ENCODE assay signal across 8 cellular contexts in the genomic region with DNA sequence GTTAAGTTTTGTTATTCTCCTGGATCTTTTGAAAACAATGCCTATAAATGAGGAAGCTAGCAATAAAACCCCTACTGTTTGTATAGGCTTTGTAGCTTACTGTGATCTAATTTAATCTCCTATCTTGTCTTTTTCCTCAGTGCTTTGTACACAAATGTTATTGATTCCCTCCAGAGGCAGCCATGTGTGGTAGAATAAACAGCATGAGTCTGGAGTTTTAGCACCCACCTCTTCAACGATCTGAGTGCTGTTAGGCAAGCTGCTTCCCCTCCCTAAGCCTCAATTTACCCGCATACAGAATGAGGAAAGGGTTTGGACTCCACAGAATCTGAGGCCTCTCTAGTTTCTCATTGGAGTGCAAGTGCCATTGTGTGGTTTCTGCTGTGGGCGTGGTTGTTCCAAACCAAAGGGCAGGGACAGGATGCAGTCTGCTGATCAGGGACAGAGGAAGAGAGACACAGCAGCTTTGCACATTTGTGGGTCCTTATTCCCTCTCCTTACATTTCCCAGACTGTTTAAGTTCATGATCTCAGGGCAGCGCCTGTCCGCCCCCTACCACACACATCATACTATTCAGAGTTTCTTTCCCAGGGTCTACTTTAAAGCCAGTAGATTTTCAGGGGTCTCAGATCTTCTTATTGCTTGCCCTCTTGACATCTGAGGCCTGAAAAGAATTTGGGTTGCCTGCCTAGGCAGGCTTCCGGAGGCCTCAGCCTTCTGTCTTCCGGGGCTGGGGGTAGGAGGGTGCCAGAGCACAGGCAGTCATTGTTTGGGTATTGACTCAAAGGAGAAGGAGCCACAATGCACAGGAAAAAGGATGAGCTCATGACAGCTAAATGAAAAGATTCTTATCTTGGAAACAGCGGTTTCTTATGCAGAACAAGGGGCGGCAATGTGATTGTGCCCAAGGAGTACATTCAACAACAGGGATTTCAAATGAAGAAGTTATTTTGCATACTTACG.
DNase-seq lines count a peak whose midpoint lies in the region; ATAC-seq and TF ChIP-seq lines count a peak whose summit lies in the region.

No MANE protein-coding gene starts in this region.

- H3K4me3 ChIP-seq in epithelial cell of esophagus (ENCODE audit: low read length) (no peak overlapping the region), spleen (peak overlapping the region in 1 of 8 donors; percentile 1), prostate gland (no peak overlapping the region), tibial artery (no peak overlapping the region)

- H3K36me3 Mint-ChIP-seq in H9 (ENCODE audit: insufficient read depth in 1 of 3, low read depth in 3 of 3): no peaks in the 10 kb centered on the region
- H3K36me3 Mint-ChIP-seq in activated CD4-positive, alpha-beta T cell treated with anti-CD3 and anti-CD28 coated beads, Interleukin-2, amount 10 ng/mL, durations not matched to agents 7 days and 5 days (ENCODE audit: low read depth): peaks cover 8% of the 10 kb centered on the region

- TF ChIP-seq CTCF in H9 (conservative IDR thresholded peaks at IDR 0.05) (no peak), epithelial cell of esophagus (IDR thresholded peaks at IDR 0.05; ENCODE audit: insufficient read depth, low read depth, low read length, missing control alignments) (no peak), spleen (IDR thresholded peaks at IDR 0.05 in 8 of 11, conservative IDR thresholded peaks at IDR 0.05 in 3 of 11) (no peak), prostate gland (IDR thresholded peaks at IDR 0.05) (no peak), tibial artery (IDR thresholded peaks at IDR 0.05) (no peak)

- H3K4me1 ChIP-seq in H9 (ENCODE audit: insufficient read depth, low read length) (peaks cover 9% of the 10 kb centered on the region), spleen (peaks cover 5 to 41% (median 16%) of the 10 kb centered on the region in 6 donors), prostate gland (replicated peaks) (no peaks in the 10 kb centered on the region), tibial artery (no peaks in the 10 kb centered on the region)

- no peak overlapping the region for H2BK120ac ChIP-seq in H9 (ENCODE audit: low read depth, low read length, poor library complexity, severe bottlenecking)

- H3K4me3 Mint-ChIP-seq in H9: peak overlapping the region; percentile 7 to 34
- peak overlapping the region; percentile 61 for H3K4me3 Mint-ChIP-seq in activated CD4-positive, alpha-beta T cell treated with anti-CD3 and anti-CD28 coated beads, Interleukin-2, amount 10 ng/mL, durations not matched to agents 7 days and 5 days

- H3K23ac ChIP-seq in H9 (ENCODE audit: insufficient read length, low read depth, low read length): no peak overlapping the region

- H3K4ac ChIP-seq in H9 (ENCODE audit: low read depth, low read length): no peak overlapping the region

- peaks cover 2 to 3% of the 10 kb centered on the region in 2 experiments; a peak in 3 of 5 replicates for H3K9me3 Mint-ChIP-seq in H9
- no peaks in the 10 kb centered on the region for H3K9me3 Mint-ChIP-seq in activated CD4-positive, alpha-beta T cell treated with anti-CD3 and anti-CD28 coated beads, Interleukin-2, amount 10 ng/mL, durations not matched to agents 7 days and 5 days

- POLR2A ChIA-PET in activated CD4-positive, alpha-beta T cell treated with anti-CD3 and anti-CD28 coated beads, Interleukin-2, amount 10 ng/mL, durations not matched to agents 7 days and 5 days (lab: Charles Lee): interaction anchor here (0.9 kb wide), 2 partner anchors 11 to 129 kb away, joined by 4 read pairs; a partner anchor contains a TSS

- no peak overlapping the region for H3K56ac ChIP-seq in H9 (ENCODE audit: insufficient read length, low read depth, low read length)

- H3K18ac ChIP-seq in H9 (ENCODE audit: insufficient read length, low read depth, low read length): no peak overlapping the region

- H3K36me3 ChIP-seq in spleen (no peaks in the 10 kb centered on the region), prostate gland (no peaks in the 10 kb centered on the region), tibial artery (no peaks in the 10 kb centered on the region)

- H3K4me1 Mint-ChIP-seq in H9: peaks cover 44 to 47% of the 10 kb centered on the region in 2 experiments
- H3K4me1 Mint-ChIP-seq in activated CD4-positive, alpha-beta T cell treated with anti-CD3 and anti-CD28 coated beads, Interleukin-2, amount 10 ng/mL, durations not matched to agents 7 days and 5 days: peaks cover 82% of the 10 kb centered on the region

- H3K79me1 ChIP-seq in H9 (ENCODE audit: insufficient read depth, low read depth, low read length, poor library complexity, severe bottlenecking): no peaks in the 10 kb centered on the region

- H3K9me3 ChIP-seq in H9 (ENCODE audit: control insufficient read depth, low read depth, low read length) (peaks cover 21% of the 10 kb centered on the region), spleen (no peaks in the 10 kb centered on the region), prostate gland (no peaks in the 10 kb centered on the region), tibial artery (no peaks in the 10 kb centered on the region)

- H3K27ac Mint-ChIP-seq in H9: peak overlapping the region; percentile 76 to 99 (median 76)
- peak overlapping the region; percentile 93 for H3K27ac Mint-ChIP-seq in activated CD4-positive, alpha-beta T cell treated with anti-CD3 and anti-CD28 coated beads, Interleukin-2, amount 10 ng/mL, durations not matched to agents 7 days and 5 days

- WGBS in H9 (ENCODE audit: extremely low coverage, insufficient read length, low lambda C conversion rate): no CpG with 5 or more reads among the region's 10 CpGs
- 11 to 42% (median 16%) methylated on average over 9 to 10 of the region's 10 CpGs for WGBS in spleen, 5 donors
- 45% methylated on average over 9 of the region's 10 CpGs for WGBS in prostate gland

- H4K8ac ChIP-seq in H9 (replicated peaks; ENCODE audit: insufficient read length, low read depth, low read length): no peak overlapping the region

- CTCF ChIA-PET in activated CD4-positive, alpha-beta T cell treated with anti-CD3 and anti-CD28 coated beads, Interleukin-2, amount 10 ng/mL, durations not matched to agents 7 days and 5 days (lab: Charles Lee): interaction anchor here (0.7 to 2.0 kb wide), 3 partner anchors 10 to 128 kb away, joined by 3 to 6 read pairs (median 3); no protein-coding TSS in a partner anchor

- H2BK20ac ChIP-seq in H9 (ENCODE audit: low read depth, low read length, poor library complexity, severe bottlenecking): no peak overlapping the region

- peak overlapping the region; percentile 84 for H3K27ac ChIP-seq in H9 (ENCODE audit: insufficient read length, low read depth, low read length)
- peak overlapping the region in 7 of 8 donors; percentile 43 to 77 (median 68) for H3K27ac ChIP-seq in spleen
- no peak overlapping the region for H3K27ac ChIP-seq in prostate gland
- no peak overlapping the region for H3K27ac ChIP-seq in tibial artery

- ATAC-seq in GM18502 (IDR thresholded peaks at IDR 0.05; ENCODE audit: poor library complexity, unreplicated experiment): peak; percentile 78

- H3K27me3 Mint-ChIP-seq in H9 (ENCODE audit: low read depth): peaks cover 5% of the 10 kb centered on the region
- H3K27me3 Mint-ChIP-seq in activated CD4-positive, alpha-beta T cell treated with anti-CD3 and anti-CD28 coated beads, Interleukin-2, amount 10 ng/mL, durations not matched to agents 7 days and 5 days: no peaks in the 10 kb centered on the region

- H4K5ac ChIP-seq in H9 (ENCODE audit: insufficient read length, low read depth, low read length): no peak overlapping the region

- H2BK12ac ChIP-seq in H9 (ENCODE audit: insufficient read length, low read depth, low read length): no peak overlapping the region

- H2BK15ac ChIP-seq in H9 (ENCODE audit: low read depth, low read length): no peak overlapping the region

- H3K4me2 ChIP-seq in H9 (ENCODE audit: insufficient read depth, insufficient read length, low read length): peak overlapping the region; percentile 21

- no peaks in the 10 kb centered on the region for H3K79me2 ChIP-seq in H9 (ENCODE audit: insufficient read depth, low read length)

- TF ChIP-seq POLR2A in spleen (IDR thresholded peaks at IDR 0.05): no peak
- no peak for TF ChIP-seq POLR2A in prostate gland (IDR thresholded peaks at IDR 0.05)

- no peak overlapping the region for H3K14ac ChIP-seq in H9 (ENCODE audit: insufficient read depth, low read length)

- peak; percentile 52 for DNase-seq in H9
- peak; percentile 5 for DNase-seq in NAMALWA (ENCODE audit: low spot score)
- peak; percentile 78 for DNase-seq in activated CD4-positive, alpha-beta T cell treated with anti-CD3 and anti-CD28 coated beads, Interleukin-2, amount 10 ng/mL, durations not matched to agents 7 days and 5 days
- DNase-seq in epithelial cell of esophagus (ENCODE audit: low read depth): peak; percentile 47
- peak; percentile 82 for DNase-seq in spleen
- no peak for DNase-seq in prostate gland (ENCODE audit: low spot score)
- DNase-seq in tibial artery: no peak

- H4K91ac ChIP-seq in H9 (ENCODE audit: insufficient read length, low read depth, low read length): no peak overlapping the region

- no peak overlapping the region for H2AFZ ChIP-seq in H9 (ENCODE audit: low read length)

- no peak overlapping the region for H3K9ac ChIP-seq in H9 (ENCODE audit: extremely low read depth, insufficient read length, low read length)

- no peak overlapping the region for H2BK5ac ChIP-seq in H9 (ENCODE audit: insufficient read length, low read length)

- no peak overlapping the region for H2AK5ac ChIP-seq in H9 (ENCODE audit: insufficient read length, low read length)

- H3K23me2 ChIP-seq in H9 (ENCODE audit: insufficient read length, low read depth, low read length, poor library complexity, severe bottlenecking): no peaks in the 10 kb centered on the region

- H3K27me3 ChIP-seq in H9 (ENCODE audit: insufficient read depth, low read length) (no peaks in the 10 kb centered on the region), spleen (replicated peaks in 1 of 7) (no peaks in the 10 kb centered on the region), prostate gland (replicated peaks; ENCODE audit: insufficient read depth) (no peaks in the 10 kb centered on the region), tibial artery (no peaks in the 10 kb centered on the region)

- no peak overlapping the region for H3T11ph ChIP-seq in H9 (ENCODE audit: low read length)

- intact Hi-C loops in spleen (cut with DNase I; ENCODE audit: low total_unique reads): no loop called here
- intact Hi-C loops in prostate gland (cut with DNase I): no loop called here
- intact Hi-C loops in tibial artery (cut with DNase I; ENCODE audit: low total_unique reads): no loop called here

- no peaks in the 10 kb centered on the region for H4K20me1 ChIP-seq in H9 (ENCODE audit: control insufficient read depth, insufficient read depth, insufficient read length)

Comparison
In these comparisons a context has a peak if more than half of its experiments do, and no peak if none do; other contexts are left out.
1. DNase-seq: peak in H9 (single experiment), NAMALWA (single experiment), activated CD4-positive, alpha-beta T cell treated with anti-CD3 and anti-CD28 coated beads, Interleukin-2, amount 10 ng/mL, durations not matched to agents 7 days and 5 days (single experiment), epithelial cell of esophagus (single experiment) and spleen (single experiment); none in prostate gland (single experiment) and tibial artery (0 of 2).
2. H3K27ac ChIP-seq: peak in H9 (single experiment) and spleen (7 of 8); none in prostate gland (0 of 2) and tibial artery (0 of 2).